In genomic region chr10:79443338-79444242, GRCh38 we compare ENCODE assay signal across 9 cellular contexts. TPM values are rescaled to one million over a fixed set of nuclear protein-coding genes. Genes with fewer than 3 reads are reported as not detected.
A peak's percentile ranks its signal among the peaks of the same experiment; 100 is the strongest.
DNase-seq lines count a peak whose midpoint lies in the region; ATAC-seq and TF ChIP-seq lines count a peak whose summit lies in the region.
"Had no signal": no experiment of that assay in that cellular context is flagged by ENCODE, and none has a peak within 500 bp of the region (broad histone marks: within the 10 kb centered on the region; RNA-seq: fewer than 3 reads in every experiment).

No MANE protein-coding gene starts in this region.

- peak overlapping the region; percentile 26; the same call in 1 of the 2 replicates for H2AFZ ChIP-seq in GM23248
- H2AFZ ChIP-seq in SU-DHL-6 (ENCODE audit: low read depth, low read length, severe bottlenecking), result no peak overlapping the region

- peaks cover 56% of the 10 kb centered on the region for H3K79me2 ChIP-seq in GM23248 (ENCODE audit: insufficient read depth)
- no peaks in the 10 kb centered on the region for H3K79me2 ChIP-seq in SU-DHL-6 (ENCODE audit: insufficient read depth, low read length)

- H3F3A ChIP-seq in GM23248 (ENCODE audit: insufficient read depth), result peaks cover 26% of the 10 kb centered on the region
- no peaks in the 10 kb centered on the region for H3F3A ChIP-seq in SU-DHL-6 (ENCODE audit: insufficient read depth)

- H3K9ac ChIP-seq in GM23248 (peak overlapping the region; percentile 87), SU-DHL-6 (ENCODE audit: low read length) (no peak overlapping the region)

- H3K9me2 ChIP-seq in GM23248 (ENCODE audit: insufficient read depth), result no peaks in the 10 kb centered on the region
- H3K9me2 ChIP-seq in SU-DHL-6 (replicated peaks; ENCODE audit: insufficient read depth, low read length), result no peaks in the 10 kb centered on the region

- H3K4me3 ChIP-seq in GM23248 (peak overlapping the region; percentile 88), SU-DHL-6 (ENCODE audit: insufficient read depth, low read length, poor library complexity, severe bottlenecking) (no peak overlapping the region), foreskin fibroblast (ENCODE audit: low read depth in 1 of 2, low read length in 2 of 2) (peak overlapping the region; percentile 87 to 91), skeletal muscle cell (ENCODE audit: low read depth, low read length) (peak overlapping the region; percentile 81), BE2C (ENCODE audit: low read depth, low read length) (no peak overlapping the region)

- peak overlapping the region; percentile 85 for H3K27ac ChIP-seq in GM23248
- no peak overlapping the region for H3K27ac ChIP-seq in SU-DHL-6 (ENCODE audit: low read depth, low read length)

- H3K4me1 ChIP-seq in GM23248 (ENCODE audit: insufficient read depth) (peaks cover 29% of the 10 kb centered on the region), BE2C (peaks cover 10% of the 10 kb centered on the region)

- H3K36me3 ChIP-seq in GM23248 (ENCODE audit: low read depth), result no peaks in the 10 kb centered on the region
- no peaks in the 10 kb centered on the region for H3K36me3 ChIP-seq in SU-DHL-6 (ENCODE audit: low read length)
- no peaks in the 10 kb centered on the region for H3K36me3 ChIP-seq in BE2C

- DNase-seq in GM23248 (peak; percentile 69), foreskin fibroblast (peak in 1 of 2 donors; percentile 43), skeletal muscle cell (ENCODE audit: low read depth) (no peak), BE2C (no peak), H4 (ENCODE audit: low spot score) (no peak)
- DNase-seq: activated CD4-positive, alpha-beta T cell treated with anti-CD3 and anti-CD28 coated beads, Interleukin-2, amount 50 U/mL, for 48 hours had no signal

- no peaks in the 10 kb centered on the region for H3K27me3 ChIP-seq in GM23248 (replicated peaks; ENCODE audit: insufficient read depth)
- H3K27me3 ChIP-seq in SU-DHL-6 (ENCODE audit: low read length), result no peaks in the 10 kb centered on the region
- H3K27me3 ChIP-seq in BE2C, result no peaks in the 10 kb centered on the region; the same call in 1 of the 2 replicates

- ATAC-seq in HG02571 (IDR thresholded peaks at IDR 0.05; ENCODE audit: unreplicated experiment) (no peak), GM19395 (IDR thresholded peaks at IDR 0.05; ENCODE audit: unreplicated experiment) (no peak)

- no peaks in the 10 kb centered on the region for H3K9me3 ChIP-seq in GM23248 (ENCODE audit: low read depth)
- H3K9me3 ChIP-seq in SU-DHL-6 (ENCODE audit: insufficient read depth, low read length), result no peaks in the 10 kb centered on the region
- no peaks in the 10 kb centered on the region for H3K9me3 ChIP-seq in BE2C

- H3K4me2 ChIP-seq in GM23248 (ENCODE audit: unreplicated experiment) (peak overlapping the region; percentile 98), SU-DHL-6 (ENCODE audit: low read depth, low read length, poor library complexity, severe bottlenecking) (peak overlapping the region; percentile 81)

- in situ Hi-C loops in GM23248 (cut with MboI), result no loop called here

- H4K20me1 ChIP-seq in GM23248 (ENCODE audit: insufficient read depth) (no peaks in the 10 kb centered on the region), SU-DHL-6 (ENCODE audit: low read depth, low read length) (no peaks in the 10 kb centered on the region)

- 5% methylated on average over 11 of the region's 11 CpGs for WGBS in GM23248 (ENCODE audit: low coverage in 1 of 2, low lambda C conversion rate in 2 of 2, missing lambda C conversion rate in 2 of 2), 2 experiments

- no peak for TF ChIP-seq CTCF in SU-DHL-6 (IDR thresholded peaks at IDR 0.05; ENCODE audit: insufficient read depth, low read length, poor library complexity, severe bottlenecking)
- no peak for TF ChIP-seq CTCF in foreskin fibroblast (IDR thresholded peaks at IDR 0.05; ENCODE audit: low read depth, low read length)
- TF ChIP-seq CTCF in BE2C (IDR thresholded peaks at IDR 0.05; ENCODE audit: low read depth, low read length), result no peak

RNA-seq across cellular contexts. Expression of gene ZCCHC24, which starts 1.8 kb away (rescaled TPM):
- total RNA-seq in GM23248 (2014; rRNA removed; shearing (Covaris generic)), result 30.3 and 34.0 TPM in 2 replicates
- polyA plus RNA-seq in GM23248 (2016; fragmentation: Nextera tagmentation; extraction: Ambion mirVana), result 29.3 and 30.4 TPM in 2 replicates
- 5.6 TPM for polyA plus RNA-seq in BE2C (2012; ENCODE audit: insufficient read depth, insufficient read length, low read depth)
- total RNA-seq in H4 (2014; rRNA removed; shearing (Covaris generic)), result 8.7 and 8.8 TPM in 2 replicates

Comparison
In these comparisons a context has a peak if more than half of its experiments do, and no peak if none do; other contexts are left out.
1. H3K4me3 ChIP-seq: peak in GM23248 (single experiment), foreskin fibroblast (2 of 2) and skeletal muscle cell (single experiment); none in SU-DHL-6 (single experiment) and BE2C (single experiment).